ENCODE assay signal across 5 cellular contexts in the genomic region with DNA sequence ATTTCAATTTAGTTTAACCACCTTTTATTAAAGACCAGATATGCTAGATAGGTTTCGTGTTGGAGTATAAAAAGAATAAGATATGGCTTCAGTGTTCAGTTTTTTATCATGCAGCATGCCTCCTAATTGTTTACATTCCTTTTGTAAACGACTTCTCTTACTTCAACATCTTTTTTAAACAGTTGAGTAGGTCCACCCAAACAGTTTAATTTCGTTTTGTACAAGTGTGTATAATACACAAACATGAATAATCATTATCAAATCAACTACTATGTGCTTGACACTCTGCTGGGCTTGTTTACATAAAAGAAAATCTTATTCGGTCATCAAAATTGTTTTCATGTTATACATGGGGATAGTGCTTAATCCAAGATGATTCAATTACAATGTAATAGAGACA.
"Had no signal": no experiment of that assay in that cellular context is flagged by ENCODE, and none has a peak within 500 bp of the region (broad histone marks: within the 10 kb centered on the region; RNA-seq: fewer than 3 reads in every experiment).

No MANE protein-coding gene starts in this region.

- H3K4me2 ChIP-seq: GM23338, KMS-11 had no signal

- H2AFZ ChIP-seq: GM23338 had no signal

- ATAC-seq: GM23338 had no signal

- H3K9ac ChIP-seq: KMS-11 had no signal

- H3K27ac ChIP-seq: KMS-11 had no signal

- H3K4me3 ChIP-seq: GM23338 had no signal

- DNase-seq: H9, HCEC 1CT, KBM-7 had no signal
